In the genomic region with DNA sequence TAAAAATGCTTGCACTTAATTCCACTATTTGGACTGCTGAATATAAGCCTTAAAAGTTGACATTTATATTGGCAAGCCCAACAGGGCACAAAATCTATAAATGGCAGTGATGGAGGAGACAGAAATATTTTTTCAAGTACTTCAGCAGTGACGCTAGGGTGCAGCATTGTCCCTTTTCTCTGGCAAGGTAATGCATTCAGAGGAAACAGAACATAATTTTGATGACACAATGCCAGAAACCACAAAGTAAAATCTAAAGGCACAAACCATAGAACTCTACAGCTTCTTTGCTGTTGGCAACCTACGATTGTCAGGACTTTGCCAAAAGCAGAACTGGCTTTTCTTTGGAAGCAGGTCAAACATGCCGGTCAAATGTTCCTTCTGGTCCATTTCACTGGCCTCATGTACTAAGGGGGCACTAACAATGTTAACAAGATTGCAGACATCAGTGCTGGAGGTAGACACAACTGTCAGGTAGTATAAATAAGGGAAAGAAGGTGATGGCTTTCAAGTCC, we compare ENCODE assay signal across 8 cellular contexts. TPM values are rescaled to one million over a fixed set of nuclear protein-coding genes. Genes with fewer than 3 reads are reported as not detected.
A peak's percentile ranks its signal among the peaks of the same experiment; 100 is the strongest.
DNase-seq lines count a peak whose midpoint lies in the region; ATAC-seq lines count a peak whose summit lies in the region.

No MANE protein-coding gene starts in this region.

- H3K4me1 Mint-ChIP-seq in natural killer cell treated with Interleukin-12 subunit alpha and Interleukin-12 subunit beta and Interleukin-15 and Interleukin-18, amount 100 ng/mL, for 72 hours (ENCODE audit: low read depth in 2 of 2) = peaks cover 50 to 54% of the 10 kb centered on the region in 2 donors
- peaks cover 52% of the 10 kb centered on the region for H3K4me1 Mint-ChIP-seq in stimulated activated naive CD8-positive, alpha-beta T cell treated with anti-CD3 and anti-CD28 coated beads, Interleukin-15, amount 100 ng/mL, for 72 hours

- H3K4me3 Mint-ChIP-seq in natural killer cell treated with Interleukin-12 subunit alpha and Interleukin-12 subunit beta and Interleukin-15 and Interleukin-18, amount 100 ng/mL, for 72 hours = peak overlapping the region; percentile 71
- peak overlapping the region; percentile 65 to 67 for H3K4me3 Mint-ChIP-seq in stimulated activated naive CD8-positive, alpha-beta T cell treated with anti-CD3 and anti-CD28 coated beads, Interleukin-15, amount 100 ng/mL, for 72 hours

- peak; percentile 73 for DNase-seq in COR-L47 (lab: John Stamatoyannopoulos, UW)
- DNase-seq in HT1080 (ENCODE audit: low read depth) = peak; percentile 83
- DNase-seq in OCI-M2 (lab: John Stamatoyannopoulos, UW; ENCODE audit: unreplicated experiment) = peak; percentile 34
- DNase-seq in activated T-cell treated with anti-CD3 and anti-CD28 coated beads for 4 hours = peak; percentile 68
- peak; percentile 85 for DNase-seq in natural killer cell treated with Interleukin-12 subunit alpha and Interleukin-12 subunit beta and Interleukin-15 and Interleukin-18, amount 100 ng/mL, for 72 hours (ENCODE audit: low spot score)
- DNase-seq in stimulated activated naive CD8-positive, alpha-beta T cell treated with anti-CD3 and anti-CD28 coated beads, Interleukin-15, amount 100 ng/mL, for 72 hours = peak; percentile 72 to 83

- no peaks in the 10 kb centered on the region for H3K9me3 ChIP-seq in esophagus (ENCODE audit: control insufficient read depth in 2 of 2, insufficient read depth in 1 of 2, low read depth in 1 of 2, low read length in 1 of 2)

- H3K4me3 ChIP-seq in esophagus (ENCODE audit: low read depth in 1 of 2, low read length in 2 of 2) = no peak overlapping the region

- H3K36me3 Mint-ChIP-seq in natural killer cell treated with Interleukin-12 subunit alpha and Interleukin-12 subunit beta and Interleukin-15 and Interleukin-18, amount 100 ng/mL, for 72 hours = peaks cover 31% of the 10 kb centered on the region

- H3K27ac Mint-ChIP-seq in natural killer cell treated with Interleukin-12 subunit alpha and Interleukin-12 subunit beta and Interleukin-15 and Interleukin-18, amount 100 ng/mL, for 72 hours = peak overlapping the region; percentile 95 to 96
- peak overlapping the region; percentile 86 to 90 for H3K27ac Mint-ChIP-seq in stimulated activated naive CD8-positive, alpha-beta T cell treated with anti-CD3 and anti-CD28 coated beads, Interleukin-15, amount 100 ng/mL, for 72 hours

- H3K27ac ChIP-seq in esophagus (ENCODE audit: low read depth in 2 of 2, low read length in 1 of 2) = peak overlapping the region; percentile 1 to 50

- no peaks in the 10 kb centered on the region for H3K27me3 Mint-ChIP-seq in natural killer cell treated with Interleukin-12 subunit alpha and Interleukin-12 subunit beta and Interleukin-15 and Interleukin-18, amount 100 ng/mL, for 72 hours
- no peaks in the 10 kb centered on the region for H3K27me3 Mint-ChIP-seq in stimulated activated naive CD8-positive, alpha-beta T cell treated with anti-CD3 and anti-CD28 coated beads, Interleukin-15, amount 100 ng/mL, for 72 hours

- H3K4me1 ChIP-seq in esophagus (ENCODE audit: control insufficient read depth in 2 of 2, insufficient read depth in 2 of 2, low read length in 1 of 2) = peaks cover 0 to 2% of the 10 kb centered on the region in 2 donors

- WGBS in esophagus, 2 donors = 6 to 8% methylated on average over 3 of the region's 3 CpGs

- no peaks in the 10 kb centered on the region for H3K9me3 Mint-ChIP-seq in natural killer cell treated with Interleukin-12 subunit alpha and Interleukin-12 subunit beta and Interleukin-15 and Interleukin-18, amount 100 ng/mL, for 72 hours
- peaks cover 0 to 7% of the 10 kb centered on the region in 2 donors for H3K9me3 Mint-ChIP-seq in stimulated activated naive CD8-positive, alpha-beta T cell treated with anti-CD3 and anti-CD28 coated beads, Interleukin-15, amount 100 ng/mL, for 72 hours

- peak; percentile 56 for ATAC-seq in GM21360 (IDR thresholded peaks at IDR 0.05; ENCODE audit: unreplicated experiment)
- ATAC-seq in natural killer cell treated with Interleukin-12 subunit alpha and Interleukin-12 subunit beta and Interleukin-15 and Interleukin-18, amount 100 ng/mL, for 72 hours = peak; percentile 81 to 90
- peak; percentile 83 for ATAC-seq in stimulated activated naive CD8-positive, alpha-beta T cell treated with anti-CD3 and anti-CD28 coated beads, Interleukin-15, amount 100 ng/mL, for 72 hours

- peaks cover 0 to 3% of the 10 kb centered on the region in 2 donors for H3K36me3 ChIP-seq in esophagus (ENCODE audit: control insufficient read depth in 2 of 2, insufficient read depth in 2 of 2, low read length in 1 of 2)

- H3K27me3 ChIP-seq in esophagus (ENCODE audit: control insufficient read depth in 1 of 2, insufficient read depth in 2 of 2, low read length in 2 of 2) = no peaks in the 10 kb centered on the region

RNA-seq across cellular contexts. Expression of a gene that starts 30.9 kb away (rescaled TPM):
- total RNA-seq in HT1080 (2014; rRNA removed; shearing (Covaris generic)) = 20.0 and 20.5 TPM in 2 replicates
- polyA plus RNA-seq in HT1080 (2015; cell fraction: cytosol; rRNA removed) = 23.3 and 23.8 TPM in 2 replicates
- 44.7 and 47.2 TPM in 2 replicates for polyA plus RNA-seq in HT1080 (2015; cell fraction: nucleus; rRNA removed)
- 10 to 100 TPM; 12.3 to 19.2 TPM for polyA plus RNA-seq in esophagus
- total RNA-seq in natural killer cell treated with Interleukin-12 subunit alpha and Interleukin-12 subunit beta and Interleukin-15 and Interleukin-18, amount 100 ng/mL, for 72 hours = 10 to 100 TPM; 31.1 to 62.6 TPM

Comparison
In these comparisons a context has a peak if more than half of its experiments do, and no peak if none do; other contexts are left out.
1. DNase-seq: peak in every context shown above with its lines; median percentile 85 in natural killer cell treated with Interleukin-12 subunit alpha and Interleukin-12 subunit beta and Interleukin-15 and Interleukin-18, amount 100 ng/mL, for 72 hours; 83 in HT1080; 78 in stimulated activated naive CD8-positive, alpha-beta T cell treated with anti-CD3 and anti-CD28 coated beads, Interleukin-15, amount 100 ng/mL, for 72 hours; 73 in COR-L47; 68 in activated T-cell treated with anti-CD3 and anti-CD28 coated beads for 4 hours; 34 in OCI-M2.